ENCODE assay signal across 8 cellular contexts in genomic region chr2:85577386-85578242, GRCh38. TPM values are rescaled to one million over a fixed set of nuclear protein-coding genes. Genes with fewer than 3 reads are reported as not detected.
DNase-seq lines count a peak whose midpoint lies in the region; ATAC-seq lines count a peak whose summit lies in the region.

TSS of gene VAMP8 (plus strand) at chr2:85577586. CDS start at chr2:85577647, 61 bp downstream.

- no peaks in the 10 kb centered on the region for H3K9me3 ChIP-seq in CD4-positive, CD25-positive, alpha-beta regulatory T cell (ENCODE audit: control insufficient read depth in 2 of 2, low read length in 2 of 2)
- H3K9me3 ChIP-seq in muscle layer of duodenum (ENCODE audit: control insufficient read depth in 1 of 2, low read length in 2 of 2) (no peaks in the 10 kb centered on the region), stomach smooth muscle (ENCODE audit: control insufficient read depth in 2 of 2, low read length in 2 of 2) (no peaks in the 10 kb centered on the region)

- H3K36me3 ChIP-seq in CD4-positive, CD25-positive, alpha-beta regulatory T cell (ENCODE audit: control insufficient read depth, insufficient read depth, low read length): peaks cover 12% of the 10 kb centered on the region
- no peaks in the 10 kb centered on the region for H3K36me3 ChIP-seq in muscle layer of duodenum (ENCODE audit: control insufficient read depth in 1 of 2, insufficient read depth in 2 of 2, low read length in 2 of 2)
- no peaks in the 10 kb centered on the region for H3K36me3 ChIP-seq in stomach smooth muscle (ENCODE audit: control insufficient read depth in 2 of 2, insufficient read depth in 2 of 2, low read length in 2 of 2)

- peaks cover 16% of the 10 kb centered on the region for H3K36me3 Mint-ChIP-seq in CD4-positive, CD25-positive, alpha-beta regulatory T cell
- H3K36me3 Mint-ChIP-seq in activated CD4-positive, alpha-beta T cell treated with anti-CD3 and anti-CD28 coated beads for 36 hours (ENCODE audit: low read depth): peaks cover 18% of the 10 kb centered on the region
- H3K36me3 Mint-ChIP-seq in effector memory CD8-positive, alpha-beta T cell (ENCODE audit: insufficient read depth): peaks cover 15% of the 10 kb centered on the region

- H3K9ac ChIP-seq in stomach smooth muscle (ENCODE audit: low read length in 2 of 2): no peak within 1 kb of the TSS

- peaks cover 0 to 48% (median 32%) of the 10 kb centered on the region in 4 donors for H3K4me1 Mint-ChIP-seq in CD4-positive, CD25-positive, alpha-beta regulatory T cell
- peaks cover 25% of the 10 kb centered on the region for H3K4me1 Mint-ChIP-seq in activated CD4-positive, alpha-beta T cell treated with anti-CD3 and anti-CD28 coated beads for 36 hours
- peaks cover 35 to 36% of the 10 kb centered on the region in 2 donors for H3K4me1 Mint-ChIP-seq in effector memory CD8-positive, alpha-beta T cell (ENCODE audit: low read depth in 2 of 2)

- intact Hi-C loops in activated CD4-positive, alpha-beta T cell treated with anti-CD3 and anti-CD28 coated beads for 36 hours (cut with DNase I, micrococcal nuclease): loop anchor here (1.0 to 5.0 kb wide), 5 partner anchors 16 to 35 kb away; partner anchors contain the start of genes GGCX (in 2 of the 2), RNF181 (in 2 of the 2) and C2orf68 (in 1 of the 2)

- POLR2A ChIA-PET in activated CD4-positive, alpha-beta T cell treated with anti-CD3 and anti-CD28 coated beads for 36 hours (lab: Charles Lee): interaction anchor here (0.6 to 1.6 kb wide), 4 partner anchors 29 to 140 kb away, joined by 3 to 5 read pairs (median 4); partner anchors contain the start of gene MAT2A

- DNase-seq in CD4-positive, CD25-positive, alpha-beta regulatory T cell: peak; percentile 54 to 77 (median 61)
- DNase-seq in Kasumi-1 (lab: John Stamatoyannopoulos, UW): peak; percentile 61 to 67
- peak; percentile 81 for DNase-seq in activated CD4-positive, alpha-beta T cell treated with anti-CD3 and anti-CD28 coated beads for 36 hours
- peak in 2 of 3 experiments; percentile 35 to 37 for DNase-seq in effector memory CD8-positive, alpha-beta T cell
- no peak for DNase-seq in NCI-H446 (lab: John Stamatoyannopoulos, UW)

- H3K27me3 Mint-ChIP-seq in CD4-positive, CD25-positive, alpha-beta regulatory T cell: no peaks in the 10 kb centered on the region
- no peaks in the 10 kb centered on the region for H3K27me3 Mint-ChIP-seq in activated CD4-positive, alpha-beta T cell treated with anti-CD3 and anti-CD28 coated beads for 36 hours
- no peaks in the 10 kb centered on the region for H3K27me3 Mint-ChIP-seq in effector memory CD8-positive, alpha-beta T cell

- H3K9me3 Mint-ChIP-seq in CD4-positive, CD25-positive, alpha-beta regulatory T cell: no peaks in the 10 kb centered on the region
- no peaks in the 10 kb centered on the region for H3K9me3 Mint-ChIP-seq in activated CD4-positive, alpha-beta T cell treated with anti-CD3 and anti-CD28 coated beads for 36 hours (ENCODE audit: low read depth)
- no peaks in the 10 kb centered on the region for H3K9me3 Mint-ChIP-seq in effector memory CD8-positive, alpha-beta T cell

- peak within 1 kb of the TSS; percentile 86 for H3K4me3 ChIP-seq in CD4-positive, CD25-positive, alpha-beta regulatory T cell (ENCODE audit: low read depth, low read length)
- H3K4me3 ChIP-seq in muscle layer of duodenum (ENCODE audit: low read depth in 1 of 2, low read length in 2 of 2) (peak within 1 kb of the TSS; percentile 23 to 56), stomach smooth muscle (ENCODE audit: low read length in 2 of 2) (peak within 1 kb of the TSS in 1 of 2 donors; percentile 47)

- H3K27ac Mint-ChIP-seq in CD4-positive, CD25-positive, alpha-beta regulatory T cell: peak within 1 kb of the TSS; percentile 90 to 99 (median 92)
- peak within 1 kb of the TSS; percentile 91 for H3K27ac Mint-ChIP-seq in activated CD4-positive, alpha-beta T cell treated with anti-CD3 and anti-CD28 coated beads for 36 hours
- peak within 1 kb of the TSS; percentile 96 to 97 for H3K27ac Mint-ChIP-seq in effector memory CD8-positive, alpha-beta T cell

- no peaks in the 10 kb centered on the region for H3K27me3 ChIP-seq in CD4-positive, CD25-positive, alpha-beta regulatory T cell (ENCODE audit: control insufficient read depth, insufficient read depth, low read length)
- H3K27me3 ChIP-seq in muscle layer of duodenum (ENCODE audit: low read depth, low read length) (no peaks in the 10 kb centered on the region), stomach smooth muscle (ENCODE audit: control insufficient read depth in 1 of 2, insufficient read depth in 2 of 2, low read length in 2 of 2) (no peaks in the 10 kb centered on the region)

- CTCF ChIA-PET in activated CD4-positive, alpha-beta T cell treated with anti-CD3 and anti-CD28 coated beads for 36 hours (lab: Charles Lee): interaction anchor here (0.6 to 2.7 kb wide), 10 partner anchors 17 to 235 kb away, joined by 3 to 8 read pairs (median 4); partner anchors contain the start of genes GGCX and RNF181

- peak within 1 kb of the TSS; percentile 70 for H3K27ac ChIP-seq in CD4-positive, CD25-positive, alpha-beta regulatory T cell (ENCODE audit: insufficient read depth, low read length, poor library complexity, severe bottlenecking)
- H3K27ac ChIP-seq in muscle layer of duodenum (ENCODE audit: low read length): peak within 1 kb of the TSS; percentile 93
- H3K27ac ChIP-seq in stomach smooth muscle (ENCODE audit: low read length): peak within 1 kb of the TSS; percentile 37

- peak; percentile 75 to 80 for ATAC-seq in CD4-positive, CD25-positive, alpha-beta regulatory T cell (ENCODE audit: low read depth in 2 of 2)
- peak; percentile 17 for ATAC-seq in GM19468 (IDR thresholded peaks at IDR 0.05; ENCODE audit: extremely low read depth, unreplicated experiment)
- ATAC-seq in activated CD4-positive, alpha-beta T cell treated with anti-CD3 and anti-CD28 coated beads for 36 hours: peak; percentile 88
- peak; percentile 88 for ATAC-seq in effector memory CD8-positive, alpha-beta T cell (replicated peaks)

- H3K4me1 ChIP-seq in CD4-positive, CD25-positive, alpha-beta regulatory T cell (ENCODE audit: control insufficient read depth, insufficient read depth, low read length, poor library complexity, severe bottlenecking): peaks cover 25% of the 10 kb centered on the region
- H3K4me1 ChIP-seq in muscle layer of duodenum (ENCODE audit: control insufficient read depth in 1 of 2, insufficient read depth in 2 of 2, low read length in 2 of 2) (peaks cover 0 to 11% of the 10 kb centered on the region in 2 donors), stomach smooth muscle (ENCODE audit: control insufficient read depth, insufficient read depth, low read length) (peaks cover 15% of the 10 kb centered on the region)

- H3K4me3 Mint-ChIP-seq in CD4-positive, CD25-positive, alpha-beta regulatory T cell: peak within 1 kb of the TSS; percentile 95 to 98 (median 96)
- H3K4me3 Mint-ChIP-seq in activated CD4-positive, alpha-beta T cell treated with anti-CD3 and anti-CD28 coated beads for 36 hours: peak within 1 kb of the TSS; percentile 98
- peak within 1 kb of the TSS; percentile 96 to 97 for H3K4me3 Mint-ChIP-seq in effector memory CD8-positive, alpha-beta T cell

RNA-seq across cellular contexts. Expression of gene VAMP8, which starts in this region (rescaled TPM):
- total RNA-seq in CD4-positive, CD25-positive, alpha-beta regulatory T cell: 105 TPM
- polyA plus RNA-seq in CD4-positive, CD25-positive, alpha-beta regulatory T cell: 100 to 1,000 TPM; 393 to 484 (median 437) TPM
- total RNA-seq in activated CD4-positive, alpha-beta T cell treated with anti-CD3 and anti-CD28 coated beads for 36 hours: 100 to 1,000 TPM in 1 of 2 experiments, 10 to 100 TPM in 1; 98.3 to 106 TPM

Comparison
In these comparisons a context has a peak if more than half of its experiments do, and no peak if none do; other contexts are left out.
1. ATAC-seq: peak in every context shown above with its lines; median percentile 88 in activated CD4-positive, alpha-beta T cell treated with anti-CD3 and anti-CD28 coated beads for 36 hours; 88 in effector memory CD8-positive, alpha-beta T cell; 78 in CD4-positive, CD25-positive, alpha-beta regulatory T cell; 17 in GM19468.
2. DNase-seq: peak in CD4-positive, CD25-positive, alpha-beta regulatory T cell (3 of 3), Kasumi-1 (2 of 2), activated CD4-positive, alpha-beta T cell treated with anti-CD3 and anti-CD28 coated beads for 36 hours (single experiment) and effector memory CD8-positive, alpha-beta T cell (2 of 3); none in NCI-H446 (0 of 2).
3. H3K27ac ChIP-seq: peak in every context shown above with its lines; median percentile 93 in muscle layer of duodenum; 70 in CD4-positive, CD25-positive, alpha-beta regulatory T cell; 37 in stomach smooth muscle.
4. Peak in every context shown above with its lines, with median percentiles within 50 percentile points of each other: H3K27ac Mint-ChIP-seq and H3K4me3 Mint-ChIP-seq.